ENCODE assay signal across 8 cellular contexts in genomic region chr5:72815580-72816296, GRCh38. TPM values are rescaled to one million over a fixed set of nuclear protein-coding genes. Genes with fewer than 3 reads are reported as not detected.
DNase-seq lines count a peak whose midpoint lies in the region; ATAC-seq, FAIRE-seq and TF ChIP-seq lines count a peak whose summit lies in the region.

No MANE protein-coding gene starts in this region.

- TF ChIP-seq POLR2A in ovary (IDR thresholded peaks at IDR 0.05) = no peak

- no peaks in the 10 kb centered on the region for H3K27me3 ChIP-seq in fibroblast of lung (ENCODE audit: control insufficient read depth, insufficient read depth, low read length)
- no peaks in the 10 kb centered on the region for H3K27me3 ChIP-seq in ovary

- DNase-seq in DMS 273 treated with DMSO at 0.1 percent for 48 hours (lab: John Stamatoyannopoulos, UW) (peak; percentile 75), HTR-8/SVneo (ENCODE audit: insufficient read length, low spot score) (peak; percentile 26), T-cell (peak in 18 of 34 experiments; percentile 6 to 43 (median 24)), fibroblast of lung (ENCODE audit: low read depth in 2 of 2) (peak in 1 of 2 donors; percentile 57), ovary (no peak), urothelium cell line (ENCODE audit: low spot score) (no peak), occipital lobe (lab: John Stamatoyannopoulos, UW) (no peak), sciatic nerve (ENCODE audit: low spot score) (no peak)

- peak overlapping the region; percentile 96 for H2AFZ ChIP-seq in fibroblast of lung (ENCODE audit: low read length)

- peak overlapping the region; percentile 91 to 96 (median 94) for H3K4me3 Mint-ChIP-seq in T-cell

- TF ChIP-seq CTCF in fibroblast of lung (conservative IDR thresholded peaks at IDR 0.05 in 1 of 2, IDR thresholded peaks at IDR 0.05 in 1 of 2; ENCODE audit: low read depth in 1 of 2, low read length in 2 of 2) = no peak
- TF ChIP-seq CTCF in ovary (IDR thresholded peaks at IDR 0.05) = no peak

- CTCF ChIA-PET in T-cell (lab: Charles Lee) = no interaction called here

- H3K27me3 Mint-ChIP-seq in T-cell = peaks cover 13 to 18% of the 10 kb centered on the region in 2 donors

- H3K4me1 Mint-ChIP-seq in T-cell = peaks cover 24 to 26% (median 25%) of the 10 kb centered on the region in 3 donors

- WGBS in ovary, 3 donors = 1 to 3% (median 3%) methylated on average over 14 of the region's 14 CpGs

- intact Hi-C loops in ovary (cut with DNase I) = loop anchor here in 1 of 4 donors (2.0 to 10.0 kb wide), 2 partner anchors 33 to 139 kb away; partner anchors contain the start of gene FCHO2
- intact Hi-C loops in sciatic nerve (cut with DNase I) = no loop called here

- peak overlapping the region; percentile 85 for H3K4me2 ChIP-seq in fibroblast of lung (ENCODE audit: extremely low read depth, insufficient read depth, low read length)

- H3K36me3 ChIP-seq in fibroblast of lung (ENCODE audit: control insufficient read depth, insufficient read depth, low read length) (no peaks in the 10 kb centered on the region), ovary (no peaks in the 10 kb centered on the region)

- H3K36me3 Mint-ChIP-seq in T-cell = no peaks in the 10 kb centered on the region

- ATAC-seq in T-cell (replicated peaks in 1 of 4) = peak; percentile 54 to 65 (median 60)
- ATAC-seq in sciatic nerve = no peak

- no peaks in the 10 kb centered on the region for H3K9me3 Mint-ChIP-seq in T-cell

- TF ChIP-seq EP300 in ovary (IDR thresholded peaks at IDR 0.05) = no peak

- H3K9me3 ChIP-seq in fibroblast of lung (ENCODE audit: control insufficient read depth, insufficient read depth, low read depth, low read length) (no peaks in the 10 kb centered on the region), ovary (no peaks in the 10 kb centered on the region)

- peak overlapping the region; percentile 92 for H3K27ac ChIP-seq in fibroblast of lung (ENCODE audit: insufficient read depth, low read length)
- peak overlapping the region; percentile 89 to 93 for H3K27ac ChIP-seq in ovary

- H3K4me3 ChIP-seq in fibroblast of lung (replicated peaks in 1 of 4; ENCODE audit: control extremely low read depth in 1 of 4, insufficient read depth in 1 of 4, low read depth in 3 of 4, low read length in 4 of 4) (peak overlapping the region; percentile 60 to 87 (median 74)), ovary (peak overlapping the region; percentile 78)

- POLR2A ChIA-PET in T-cell (lab: Charles Lee) = no interaction called here

- peaks cover 37% of the 10 kb centered on the region for H3K79me2 ChIP-seq in fibroblast of lung (ENCODE audit: control insufficient read depth, insufficient read depth, low read length)

- peak overlapping the region; percentile 99 for H3K9ac ChIP-seq in fibroblast of lung (ENCODE audit: insufficient read depth, low read length)

- H3K4me1 ChIP-seq in fibroblast of lung (ENCODE audit: control insufficient read depth, extremely low read depth, insufficient read depth, low read length) = peaks cover 4% of the 10 kb centered on the region
- H3K4me1 ChIP-seq in ovary (ENCODE audit: insufficient read depth) = no peaks in the 10 kb centered on the region

- peak overlapping the region; percentile 81 to 87 for H3K27ac Mint-ChIP-seq in T-cell

- no peaks in the 10 kb centered on the region for H4K20me1 ChIP-seq in fibroblast of lung (ENCODE audit: control insufficient read depth, extremely low read depth, insufficient read depth, low read length)

- FAIRE-seq in HTR-8/SVneo (lab: Jason Lieb, UNC) (no peak), urothelium cell line (lab: Jason Lieb, UNC) (no peak)

RNA-seq across cellular contexts. Expression of gene TNPO1, which starts 0.7 kb away (rescaled TPM):
- total RNA-seq in T-cell (10 to 100 TPM; 66.3 to 79.0 (median 67.8) TPM), fibroblast of lung (207 and 226 TPM in 2 replicates), ovary (10 to 100 TPM; 48.6 to 99.3 (median 77.8) TPM), occipital lobe (299 TPM), sciatic nerve (98.3 TPM)
- polyA plus RNA-seq in fibroblast of lung (93.7 and 117 TPM in 2 replicates), ovary (10 to 100 TPM; 14.9 to 44.2 TPM)
- polyA plus RNA-seq in fibroblast of lung (2012) = 58.4 and 76.2 TPM in 2 replicates
- 42.7 and 101 TPM in 2 replicates for polyA minus RNA-seq in fibroblast of lung (ENCODE audit: low replicate concordance)

Comparison
In these comparisons a context has a peak if more than half of its experiments do, and no peak if none do; other contexts are left out.
1. DNase-seq: peak in DMS 273 treated with DMSO at 0.1 percent for 48 hours (single experiment), HTR-8/SVneo (single experiment) and T-cell (18 of 34); none in ovary (0 of 5), urothelium cell line (single experiment), occipital lobe (single experiment) and sciatic nerve (single experiment).